ENCODE assay signal across 16 cellular contexts in the genomic region with DNA sequence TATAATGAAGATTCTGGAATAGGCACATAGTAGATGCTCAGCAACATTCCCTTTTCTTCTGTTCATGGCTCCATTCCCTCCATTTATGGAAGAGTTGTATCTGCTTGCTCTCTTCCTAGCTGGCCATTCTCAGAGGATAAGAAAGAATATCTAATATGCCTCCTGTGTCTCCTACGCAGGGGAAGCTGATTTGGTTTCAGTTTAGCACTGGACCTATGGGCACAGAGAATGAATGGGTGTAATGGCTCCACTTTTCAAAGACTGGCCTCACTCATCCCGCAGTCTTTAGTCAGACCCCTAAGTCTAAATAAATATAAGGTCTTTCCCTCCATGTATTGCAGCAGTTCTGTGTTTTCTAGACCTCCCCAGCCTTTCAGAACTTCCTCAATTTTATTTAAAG. TPM values are rescaled to one million over a fixed set of nuclear protein-coding genes. Genes with fewer than 3 reads are reported as not detected.
DNase-seq lines count a peak whose midpoint lies in the region; TF ChIP-seq lines count a peak whose summit lies in the region.
"Had no signal": no experiment of that assay in that cellular context is flagged by ENCODE, and none has a peak within 500 bp of the region (broad histone marks: within the 10 kb centered on the region; RNA-seq: fewer than 3 reads in every experiment).

No MANE protein-coding gene starts in this region.

- no peaks in the 10 kb centered on the region for H3K36me3 ChIP-seq in ES-I3 (ENCODE audit: insufficient read depth, low read length)
- H3K36me3 ChIP-seq in PC-9 (ENCODE audit: low read depth) = no peaks in the 10 kb centered on the region
- H3K36me3 ChIP-seq: adrenal gland, HAP-1 had no signal

- DNase-seq in PC-9 (no peak), fibroblast of villous mesenchyme (ENCODE audit: low read depth) (peak; percentile 26), NCI-H2029 treated with DMSO at 0.1 percent for 48 hours (lab: John Stamatoyannopoulos, UW) (no peak), NCI-H82 (lab: John Stamatoyannopoulos, UW) (no peak), NCI-H2196 treated with DMSO at 0.1 percent for 48 hours (lab: John Stamatoyannopoulos, UW; ENCODE audit: unreplicated experiment) (no peak), NCI-H2081 treated with DMSO at 0.1 percent for 48 hours (lab: John Stamatoyannopoulos, UW) (no peak)
- DNase-seq: activated CD4-positive, alpha-beta memory T cell treated with anti-CD3 and anti-CD28 coated beads, Interleukin-2, amount 10 ng/mL, durations not matched to agents 7 days and 5 days; activated T-cell treated with anti-CD3 and anti-CD28 coated beads, Interleukin-2, amount 50 U/mL, for 48 hours; adrenal gland; mesenchymal stem cell; NCI-H187 treated with DMSO at 0.1 percent for 48 hours; stimulated activated CD4-positive, alpha-beta T cell treated with anti-CD3 and anti-CD28 coated beads, Interleukin-4, amount 100 ng/mL, for 1 hour had no signal

- H4K20me1 ChIP-seq in PC-9 (ENCODE audit: insufficient read depth) = no peaks in the 10 kb centered on the region

- TF ChIP-seq CTCF in PC-9 (conservative IDR thresholded peaks at IDR 0.05) (no peak), fibroblast of villous mesenchyme (IDR thresholded peaks at IDR 0.05; ENCODE audit: insufficient read depth, low read depth, low read length) (no peak), nephron (IDR thresholded peaks at IDR 0.05; ENCODE audit: unreplicated experiment in 3 of 3) (no peak)

- H3F3A ChIP-seq in PC-9 (ENCODE audit: insufficient read depth, low read depth) = peaks cover 40% of the 10 kb centered on the region

- H3K36me3 Mint-ChIP-seq in nephron (ENCODE audit: low read depth) = no peaks in the 10 kb centered on the region

- POLR2A ChIA-PET in PC-9 (lab: Charles Lee; ENCODE audit: unreplicated experiment) = no interaction called here

- H3K9me3 Mint-ChIP-seq in nephron = no peaks in the 10 kb centered on the region
- H3K9me3 Mint-ChIP-seq: activated CD4-positive, alpha-beta memory T cell treated with anti-CD3 and anti-CD28 coated beads, Interleukin-2, amount 10 ng/mL, durations not matched to agents 7 days and 5 days had no signal

- no peaks in the 10 kb centered on the region for H3K27me3 ChIP-seq in PC-9 (ENCODE audit: insufficient read depth, low read depth)

- H3K4me1 Mint-ChIP-seq in nephron = peaks cover 42% of the 10 kb centered on the region

- H3K27ac ChIP-seq in PC-9 = peak overlapping the region; percentile 94; the same call in 1 of the 2 replicates
- H3K27ac ChIP-seq: adrenal gland had no signal

- CTCF ChIA-PET in PC-9 (lab: Charles Lee) = no interaction called here

- no peaks in the 10 kb centered on the region for H3K9me3 ChIP-seq in ES-I3 (ENCODE audit: control insufficient read depth, insufficient read depth, low read length)
- H3K9me3 ChIP-seq in PC-9 (ENCODE audit: insufficient read depth, low read depth) = no peaks in the 10 kb centered on the region
- H3K9me3 ChIP-seq: adrenal gland, HAP-1 had no signal

- peaks cover 34% of the 10 kb centered on the region for H3K27me3 Mint-ChIP-seq in nephron (ENCODE audit: low read depth)

- H3K4me3 Mint-ChIP-seq in nephron = peak overlapping the region; percentile 34 to 76 (median 54)
- H3K4me3 Mint-ChIP-seq: activated CD4-positive, alpha-beta memory T cell treated with anti-CD3 and anti-CD28 coated beads, Interleukin-2, amount 10 ng/mL, durations not matched to agents 7 days and 5 days had no signal

- no TSS peak for BruUV-seq in PC-9 (replicated peaks; lab: Mats Ljungman, UMichigan)

- intact Hi-C loops in PC-9 (cut with micrococcal nuclease; ENCODE audit: unreplicated experiment) = loop anchor here (5.0 to 10.0 kb wide), 3 partner anchors 457 to 1570 kb away; partner anchors contain the start of gene SINHCAF

- peak overlapping the region; percentile 93; the same call in 1 of the 2 replicates for H3K4me3 ChIP-seq in PC-9
- peak overlapping the region; percentile 26 for H3K4me3 ChIP-seq in fibroblast of villous mesenchyme (ENCODE audit: low read depth, low read length)

- H3K9me2 ChIP-seq in PC-9 (ENCODE audit: insufficient read depth) = no peaks in the 10 kb centered on the region

- peaks cover 41% of the 10 kb centered on the region for H3K79me2 ChIP-seq in PC-9 (ENCODE audit: low read depth)

- H3K4me2 ChIP-seq in PC-9 = peak overlapping the region; percentile 87

- H3K4me1 ChIP-seq in ES-I3 (ENCODE audit: insufficient read depth, low read length) = peaks cover 31% of the 10 kb centered on the region
- peaks cover 67% of the 10 kb centered on the region for H3K4me1 ChIP-seq in PC-9 (replicated peaks; ENCODE audit: insufficient read depth)

- 0 out of 2 replicates have a peak overlapping the region, but pooled peaks have one; percentile 14 for H3K9ac ChIP-seq in ES-I3 (ENCODE audit: low read depth, low read length)

- no peak overlapping the region for H2AFZ ChIP-seq in PC-9

- H3K27ac Mint-ChIP-seq in nephron = no peak overlapping the region
- H3K27ac Mint-ChIP-seq: activated CD4-positive, alpha-beta memory T cell treated with anti-CD3 and anti-CD28 coated beads, Interleukin-2, amount 10 ng/mL, durations not matched to agents 7 days and 5 days had no signal

RNA-seq across cellular contexts. Expression of gene PKP2, which starts 2.0 kb away (rescaled TPM):
- total RNA-seq in PC-9 (2021) (88.1 and 88.7 TPM in 2 replicates), fibroblast of villous mesenchyme (2.3 and 9.5 TPM in 2 replicates)
- total RNA-seq: activated CD4-positive, alpha-beta memory T cell treated with anti-CD3 and anti-CD28 coated beads, Interleukin-2, amount 10 ng/mL, durations not matched to agents 7 days and 5 days; OCI-LY7 had no signal
